1 cellular context compared by ENCODE assay signal in genomic region chr11:94457118-94458029, GRCh38.
TF ChIP-seq lines count a peak whose summit lies in the region.

No MANE protein-coding gene starts in this region.

TF ChIP-seq in IMR-90, 13 proteins besides CTCF, POLR2A, EP300 and RAD21:
- TF ChIP-seq MAFK (IDR thresholded peaks at IDR 0.05; ENCODE audit: low read depth, low read length) (peak; percentile 30; the same call in 1 of the 2 replicates), NFE2L2 (IDR thresholded peaks at IDR 0.05; ENCODE audit: low read depth, low read length) (peak; percentile 72), SMC3 (IDR thresholded peaks at IDR 0.05; ENCODE audit: low read depth, low read length) (no peak)
